In genomic region chr1:171432473-171432872, GRCh38 we compare ENCODE assay signal across 18 cellular contexts. TPM values are rescaled to one million over a fixed set of nuclear protein-coding genes. Genes with fewer than 3 reads are reported as not detected.
DNase-seq lines count a peak whose midpoint lies in the region; FAIRE-seq and TF ChIP-seq lines count a peak whose summit lies in the region.
"Had no signal": no experiment of that assay in that cellular context is flagged by ENCODE, and none has a peak within 500 bp of the region (broad histone marks: within the 10 kb centered on the region; RNA-seq: fewer than 3 reads in every experiment).

No MANE protein-coding gene starts in this region.

- H3K9me3 ChIP-seq in H9 (ENCODE audit: control insufficient read depth, low read depth, low read length): peaks cover 8% of the 10 kb centered on the region
- H3K9me3 ChIP-seq in HUES64 (ENCODE audit: insufficient read depth, low read depth, low read length): peaks cover 25% of the 10 kb centered on the region
- peaks cover 24% of the 10 kb centered on the region for H3K9me3 ChIP-seq in iPS-20b (ENCODE audit: insufficient read depth, low read depth, low read length)
- no peaks in the 10 kb centered on the region for H3K9me3 ChIP-seq in kidney (ENCODE audit: control insufficient read depth in 1 of 2, low read length in 2 of 2)
- H3K9me3 ChIP-seq: Caco-2 had no signal

- no peak overlapping the region for H3T11ph ChIP-seq in H9 (ENCODE audit: low read length)

- no peak overlapping the region for H3K4ac ChIP-seq in H9 (ENCODE audit: low read depth, low read length)

- no peak overlapping the region for H3K23ac ChIP-seq in H9 (ENCODE audit: insufficient read length, low read depth, low read length)

- H3K4me3 Mint-ChIP-seq in H9 (peak overlapping the region in 1 of 2 experiments; percentile 30; a peak in 1 of 5 replicates), HFFc6 (no peak overlapping the region)
- H3K4me3 Mint-ChIP-seq: CD4-positive, alpha-beta T cell had no signal

- H3K4me2 ChIP-seq in H9 (ENCODE audit: insufficient read depth, insufficient read length, low read length): no peak overlapping the region
- H3K4me2 ChIP-seq: KMS-11 had no signal

- H3K79me1 ChIP-seq in H9 (ENCODE audit: insufficient read depth, low read depth, low read length, poor library complexity, severe bottlenecking): no peaks in the 10 kb centered on the region

- no peak overlapping the region for H2BK120ac ChIP-seq in H9 (ENCODE audit: low read depth, low read length, poor library complexity, severe bottlenecking)

- H3K79me2 ChIP-seq in H9 (ENCODE audit: insufficient read depth, low read length): no peaks in the 10 kb centered on the region

- H3K4me3 ChIP-seq in HUES64 (ENCODE audit: low read length) (no peak overlapping the region), iPS-20b (ENCODE audit: low read length) (peak overlapping the region; percentile 14; the same call in 1 of the 2 replicates), kidney (ENCODE audit: low read length in 2 of 2) (no peak overlapping the region)
- H3K4me3 ChIP-seq: GM23248 had no signal

- H3K9me3 Mint-ChIP-seq in H9 (peaks cover 25 to 26% of the 10 kb centered on the region in 2 experiments), HFFc6 (peaks cover 4% of the 10 kb centered on the region; the same call in 1 of the 2 replicates)

- DNase-seq in H9 (no peak), HFFc6 (no peak), kidney (no peak)
- DNase-seq in stimulated activated CD4-positive, alpha-beta T cell treated with anti-CD3 and anti-CD28 coated beads, Interleukin-4, amount 100 ng/mL, for 4 hours: no peak
- DNase-seq: AML-193; Caco-2; CD4-positive, alpha-beta T cell; GM23248 had no signal

- no peak overlapping the region for H2AK5ac ChIP-seq in H9 (ENCODE audit: insufficient read length, low read length)

- no peaks in the 10 kb centered on the region for H4K20me1 ChIP-seq in H9 (ENCODE audit: control insufficient read depth, insufficient read depth, insufficient read length)

- H3K4me1 Mint-ChIP-seq in H9 (peaks cover 47 to 51% of the 10 kb centered on the region in 2 experiments), HFFc6 (ENCODE audit: low read depth) (peaks cover 34% of the 10 kb centered on the region)

- H3K36me3 ChIP-seq in HUES64 (ENCODE audit: insufficient read depth, low read length) (no peaks in the 10 kb centered on the region), iPS-20b (ENCODE audit: insufficient read depth, low read depth, low read length) (0 out of 2 replicates have a peak, but pooled peaks cover 4% of the 10 kb centered on the region), kidney (ENCODE audit: control insufficient read depth in 1 of 2, insufficient read depth in 2 of 2, low read length in 2 of 2) (no peaks in the 10 kb centered on the region)

- no CpG with 5 or more reads among the region's 1 CpG for WGBS in H9 (ENCODE audit: extremely low coverage, insufficient read length, low lambda C conversion rate)
- WGBS in HUES64: 91% methylated on average over 1 of the region's 1 CpG

- H2BK12ac ChIP-seq in H9 (ENCODE audit: insufficient read length, low read depth, low read length): peak overlapping the region; percentile 42

- no peak overlapping the region for H3K14ac ChIP-seq in H9 (ENCODE audit: insufficient read depth, low read length)

- no peak overlapping the region for H2BK20ac ChIP-seq in H9 (ENCODE audit: low read depth, low read length, poor library complexity, severe bottlenecking)

- H2BK5ac ChIP-seq in H9 (ENCODE audit: insufficient read length, low read length): no peak overlapping the region

- H3K27ac Mint-ChIP-seq in H9 (peak overlapping the region; percentile 87 to 96 (median 93); a peak in 6 of 7 replicates), HFFc6 (no peak overlapping the region)
- H3K27ac Mint-ChIP-seq: CD4-positive, alpha-beta T cell had no signal

- H4K5ac ChIP-seq in H9 (ENCODE audit: insufficient read length, low read depth, low read length): no peak overlapping the region

- H2BK15ac ChIP-seq in H9 (ENCODE audit: low read depth, low read length): no peak overlapping the region

- H3K36me3 Mint-ChIP-seq in H9 (ENCODE audit: insufficient read depth in 1 of 3, low read depth in 3 of 3): peaks cover 15 to 25% (median 20%) of the 10 kb centered on the region in 3 experiments
- no peaks in the 10 kb centered on the region for H3K36me3 Mint-ChIP-seq in HFFc6 (ENCODE audit: low read depth)

- H3K27ac ChIP-seq in H9 (ENCODE audit: insufficient read length, low read depth, low read length) (no peak overlapping the region), HUES64 (ENCODE audit: low read depth, low read length) (peak overlapping the region; percentile 64; the same call in 1 of the 2 replicates), iPS-20b (ENCODE audit: low read length) (peak overlapping the region; percentile 24), kidney (ENCODE audit: low read depth in 2 of 2, low read length in 2 of 2) (no peak overlapping the region)
- H3K27ac ChIP-seq: C4-2B, GM23248, HL-60, KMS-11 had no signal

- no peak for FAIRE-seq in kidney (lab: Jason Lieb, UNC)
- FAIRE-seq: A204.1, D721Med, G401.6, GM12891, GM19239 had no signal

- H3K23me2 ChIP-seq in H9 (ENCODE audit: insufficient read length, low read depth, low read length, poor library complexity, severe bottlenecking): no peaks in the 10 kb centered on the region

- H4K91ac ChIP-seq in H9 (ENCODE audit: insufficient read length, low read depth, low read length): no peak overlapping the region

- H3K9ac ChIP-seq in H9 (ENCODE audit: extremely low read depth, insufficient read length, low read length) (no peak overlapping the region), HUES64 (ENCODE audit: low read depth, low read length) (no peak overlapping the region), iPS-20b (ENCODE audit: low read depth, low read length) (peak overlapping the region; percentile 4; the same call in 1 of the 2 replicates), kidney (ENCODE audit: low read length in 2 of 2) (no peak overlapping the region)
- H3K9ac ChIP-seq: GM23248, KMS-11 had no signal

- H3K27me3 ChIP-seq in H9 (ENCODE audit: insufficient read depth, low read length): no peaks in the 10 kb centered on the region
- no peaks in the 10 kb centered on the region for H3K27me3 ChIP-seq in HUES64 (ENCODE audit: insufficient read depth, low read length)
- H3K27me3 ChIP-seq in iPS-20b (ENCODE audit: insufficient read depth, low read length): no peaks in the 10 kb centered on the region

- no peak overlapping the region for H3K56ac ChIP-seq in H9 (ENCODE audit: insufficient read length, low read depth, low read length)

- H3K18ac ChIP-seq in H9 (ENCODE audit: insufficient read length, low read depth, low read length): no peak overlapping the region

- TF ChIP-seq CTCF in H9 (conservative IDR thresholded peaks at IDR 0.05) (no peak), HFFc6 (IDR thresholded peaks at IDR 0.05) (no peak), kidney (IDR thresholded peaks at IDR 0.05; ENCODE audit: borderline replicate concordance, extremely low read depth, insufficient read depth) (no peak)

- H3K27me3 Mint-ChIP-seq in H9 (ENCODE audit: low read depth) (peaks cover 8% of the 10 kb centered on the region; the same call in 1 of the 2 replicates), HFFc6 (ENCODE audit: insufficient read depth) (peaks cover 8% of the 10 kb centered on the region)
- H3K27me3 Mint-ChIP-seq: CD4-positive, alpha-beta T cell had no signal

- H2AFZ ChIP-seq in H9 (ENCODE audit: low read length): no peak overlapping the region
- H2AFZ ChIP-seq: GM23248 had no signal

- intact Hi-C loops in kidney (cut with DNase I): no loop called here

- H4K8ac ChIP-seq in H9 (replicated peaks; ENCODE audit: insufficient read length, low read depth, low read length): no peak overlapping the region

- H3K4me1 ChIP-seq in H9 (ENCODE audit: insufficient read depth, low read length) (peaks cover 3% of the 10 kb centered on the region; the same call in 1 of the 2 replicates), HUES64 (ENCODE audit: insufficient read depth, low read length) (peaks cover 20% of the 10 kb centered on the region), iPS-20b (ENCODE audit: insufficient read depth, low read length) (peaks cover 8% of the 10 kb centered on the region; the same call in 1 of the 2 replicates), kidney (ENCODE audit: control insufficient read depth in 1 of 2, insufficient read depth in 1 of 2, low read depth in 1 of 2, low read length in 2 of 2) (no peaks in the 10 kb centered on the region)
- H3K4me1 ChIP-seq: Caco-2 had no signal

RNA-seq across cellular contexts. Expression of gene PRRC2C, which starts 52.9 kb away (rescaled TPM):
- total RNA-seq in H9 (2021) (256 and 267 TPM in 2 replicates), kidney (152 TPM)
- 91.0 TPM for polyA plus RNA-seq in HUES64 (2013, experiment 1 of 2)
- 97.3 TPM for polyA plus RNA-seq in HUES64 (2013, experiment 2 of 2)
- total RNA-seq in HFFc6 (2021; fragmentation: NEBNext Ultra II Directional; extraction: Animal tissue kit (Norgen Biotek cat#: 25700)): 100 to 1,000 TPM; 125 to 144 (median 136) TPM
- 28.1 TPM for polyA plus RNA-seq in kidney (ENCODE audit: insufficient read depth, low read depth, low replicate concordance)

Comparison
In these comparisons a context has a peak if more than half of its experiments do, and no peak if none do; other contexts are left out.
1. H3K27ac ChIP-seq: peak in HUES64 (single experiment) and iPS-20b (single experiment); none in H9 (single experiment) and kidney (0 of 2).